ENCODE assay signal across 23 cellular contexts in genomic region chrX:74372272-74372671, GRCh38. TPM values are rescaled to one million over a fixed set of nuclear protein-coding genes. Genes with fewer than 3 reads are reported as not detected.
"Had no signal": no experiment of that assay in that cellular context is flagged by ENCODE, and none has a peak within 500 bp of the region (broad histone marks: within the 10 kb centered on the region; RNA-seq: fewer than 3 reads in every experiment).

No MANE protein-coding gene starts in this region.

- H3K27me3 ChIP-seq: esophagus muscularis mucosa, gastroesophageal sphincter, stomach had no signal

- H3K4me1 Mint-ChIP-seq: immature natural killer cell; naive thymus-derived CD4-positive, alpha-beta T cell; nephron progenitor cell; stimulated activated memory B cell treated with anti-CD40 and anti-IgM and Interleukin-4, amounts not matched to agents 10 μg/mL and 1 μg/mL and 100 μg/mL, for 72 hours had no signal

- ATAC-seq: gastroesophageal sphincter; left cardiac atrium; left ventricle myocardium superior; naive thymus-derived CD4-positive, alpha-beta T cell; psoas muscle; sciatic nerve; stimulated activated memory B cell treated with anti-CD40 and anti-IgM and Interleukin-4, amounts not matched to agents 10 μg/mL and 1 μg/mL and 100 μg/mL, for 72 hours had no signal

- H3K9me3 ChIP-seq: esophagus muscularis mucosa, gastroesophageal sphincter, psoas muscle, spleen, stomach had no signal

- H3K36me3 Mint-ChIP-seq: immature natural killer cell; naive thymus-derived CD4-positive, alpha-beta T cell; stimulated activated memory B cell treated with anti-CD40 and anti-IgM and Interleukin-4, amounts not matched to agents 10 μg/mL and 1 μg/mL and 100 μg/mL, for 72 hours had no signal

- DNase-seq: cortex of kidney; dorsolateral prefrontal cortex; effector CD8-positive, alpha-beta T cell; glutamatergic neuron; immature natural killer cell; kidney; left cardiac atrium; left ventricle myocardium superior; naive thymus-derived CD4-positive, alpha-beta T cell; nephron progenitor cell; psoas muscle; retina; spleen; stimulated activated CD4-positive, alpha-beta T cell treated with anti-CD3 and anti-CD28 coated beads, Interleukin-15, amount 100 ng/mL, for 24 hours; stimulated activated CD4-positive, alpha-beta T cell treated with anti-CD3 and anti-CD28 coated beads, Interleukin-1b, Interleukin-23, amount 100 ng/mL, for 48 hours; stimulated activated CD4-positive, alpha-beta T cell treated with anti-CD3 and anti-CD28 coated beads, Interleukin-4, amount 100 ng/mL, for 24 hours; stomach; trophoblast cell had no signal

- H3K27me3 Mint-ChIP-seq: stimulated activated memory B cell treated with anti-CD40 and anti-IgM and Interleukin-4, amounts not matched to agents 10 μg/mL and 1 μg/mL and 100 μg/mL, for 72 hours had no signal

- H3K27ac Mint-ChIP-seq: immature natural killer cell; naive thymus-derived CD4-positive, alpha-beta T cell; nephron progenitor cell; stimulated activated memory B cell treated with anti-CD40 and anti-IgM and Interleukin-4, amounts not matched to agents 10 μg/mL and 1 μg/mL and 100 μg/mL, for 72 hours had no signal

- H3K9me3 Mint-ChIP-seq: immature natural killer cell; naive thymus-derived CD4-positive, alpha-beta T cell; nephron progenitor cell; stimulated activated memory B cell treated with anti-CD40 and anti-IgM and Interleukin-4, amounts not matched to agents 10 μg/mL and 1 μg/mL and 100 μg/mL, for 72 hours had no signal

- H3K27ac ChIP-seq: dorsolateral prefrontal cortex, esophagus muscularis mucosa, gastroesophageal sphincter, psoas muscle, spleen, stomach had no signal

- H3K4me1 ChIP-seq: esophagus muscularis mucosa, gastroesophageal sphincter, psoas muscle, spleen, stomach had no signal

- H3K4me3 Mint-ChIP-seq: immature natural killer cell; naive thymus-derived CD4-positive, alpha-beta T cell; nephron progenitor cell; stimulated activated memory B cell treated with anti-CD40 and anti-IgM and Interleukin-4, amounts not matched to agents 10 μg/mL and 1 μg/mL and 100 μg/mL, for 72 hours had no signal

- H3K36me3 ChIP-seq: esophagus muscularis mucosa, gastroesophageal sphincter, spleen, stomach had no signal

- H3K4me3 ChIP-seq: dorsolateral prefrontal cortex, esophagus muscularis mucosa, gastroesophageal sphincter, psoas muscle, spleen, stomach had no signal

- FAIRE-seq: kidney had no signal

RNA-seq across cellular contexts. Expression of gene SLC16A2, which starts 49.0 kb away (rescaled TPM):
- total RNA-seq: mononuclear cell had no signal
